Comparison of ENCODE assay signal across 2 cellular contexts in the genomic region with DNA sequence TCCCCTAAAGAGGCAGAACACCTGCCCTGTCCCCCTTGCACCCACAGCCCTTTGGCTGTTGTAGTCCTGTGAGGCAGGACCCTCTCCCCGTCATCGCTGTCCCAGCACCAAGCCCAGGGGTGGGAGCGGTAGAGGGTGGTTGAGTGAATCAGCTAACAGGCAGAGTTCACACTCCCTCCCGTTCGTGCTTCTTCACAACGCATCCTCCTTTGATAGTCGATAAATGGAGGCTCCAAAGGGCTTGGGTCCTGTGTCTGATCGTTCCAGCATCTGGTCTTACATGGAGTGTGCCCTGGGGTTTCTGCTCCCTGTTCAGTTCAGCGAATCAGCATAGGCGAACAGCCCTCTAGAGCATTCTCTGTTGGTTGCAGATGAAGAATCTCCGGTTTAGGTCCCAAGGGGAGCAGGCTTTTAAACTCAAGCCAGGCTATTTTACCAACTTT.
A peak's percentile ranks its signal among the peaks of the same experiment; 100 is the strongest.
TF ChIP-seq lines count a peak whose summit lies in the region.

No MANE protein-coding gene starts in this region.

TF ChIP-seq in K562, 482 proteins besides CTCF, POLR2A, EP300 and RAD21 (continues in another document):
- TF ChIP-seq U2AF1 (optimal IDR thresholded peaks at IDR 0.05; ENCODE audit: low read depth, low read length) (no peak), CREB1 (IDR thresholded peaks at IDR 0.05) (no peak), CREB1 (CRISPR knock-in tag; IDR thresholded peaks at IDR 0.05) (0 out of 2 replicates have a peak, but pooled peaks have one; percentile 16), C11orf30 (IDR thresholded peaks at IDR 0.05; ENCODE audit: low read depth) (peak; percentile 4; the same call in 1 of the 2 replicates), ZNF324 (CRISPR knock-in tag; IDR thresholded peaks at IDR 0.05) (no peak), RFX1 (IDR thresholded peaks at IDR 0.05) (no peak), ZNF707 (CRISPR knock-in tag; conservative IDR thresholded peaks at IDR 0.05) (no peak), U2AF2 (optimal IDR thresholded peaks at IDR 0.05; ENCODE audit: low read depth, low read length) (no peak), POLR2AphosphoS5 (IDR thresholded peaks at IDR 0.05; ENCODE audit: control insufficient read depth, insufficient read depth, low read depth, low read length) (peak; percentile 15; the same call in 1 of the 2 replicates), ZNF76 (CRISPR knock-in tag; IDR thresholded peaks at IDR 0.05; ENCODE audit: borderline replicate concordance) (no peak), PTRF (tag; IDR thresholded peaks at IDR 0.05) (no peak), TAL1 (IDR thresholded peaks at IDR 0.05) (no peak), LCOR (CRISPR knock-in tag; IDR thresholded peaks at IDR 0.05) (no peak), ZNF695 (CRISPR knock-in tag; IDR thresholded peaks at IDR 0.05) (no peak), POLR2B (IDR thresholded peaks at IDR 0.05; ENCODE audit: low read depth, partially characterized antibody) (peak; percentile 43), RBM17 (IDR thresholded peaks at IDR 0.05; ENCODE audit: borderline replicate concordance, low read depth, low read length) (no peak), MBD2 (IDR thresholded peaks at IDR 0.05; ENCODE audit: borderline replicate concordance, low read depth) (no peak), HNRNPK (IDR thresholded peaks at IDR 0.05; ENCODE audit: low read depth, low read length, poor library complexity, severe bottlenecking) (no peak), ZNF79 (CRISPR knock-in tag; IDR thresholded peaks at IDR 0.05; ENCODE audit: low read depth) (no peak), STAT5B (CRISPR knock-in tag; IDR thresholded peaks at IDR 0.05) (no peak), BACH1 (tag; IDR thresholded peaks at IDR 0.05) (no peak)
- TF ChIP-seq, protein P1, sequence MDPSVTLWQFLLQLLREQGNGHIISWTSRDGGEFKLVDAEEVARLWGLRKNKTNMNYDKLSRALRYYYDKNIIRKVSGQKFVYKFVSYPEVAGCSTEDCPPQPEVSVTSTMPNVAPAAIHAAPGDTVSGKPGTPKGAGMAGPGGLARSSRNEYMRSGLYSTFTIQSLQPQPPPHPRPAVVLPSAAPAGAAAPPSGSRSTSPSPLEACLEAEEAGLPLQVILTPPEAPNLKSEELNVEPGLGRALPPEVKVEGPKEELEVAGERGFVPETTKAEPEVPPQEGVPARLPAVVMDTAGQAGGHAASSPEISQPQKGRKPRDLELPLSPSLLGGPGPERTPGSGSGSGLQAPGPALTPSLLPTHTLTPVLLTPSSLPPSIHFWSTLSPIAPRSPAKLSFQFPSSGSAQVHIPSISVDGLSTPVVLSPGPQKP (CRISPR knock-in tag; IDR thresholded peaks at IDR 0.05) = no peak
- TF ChIP-seq, protein P2, sequence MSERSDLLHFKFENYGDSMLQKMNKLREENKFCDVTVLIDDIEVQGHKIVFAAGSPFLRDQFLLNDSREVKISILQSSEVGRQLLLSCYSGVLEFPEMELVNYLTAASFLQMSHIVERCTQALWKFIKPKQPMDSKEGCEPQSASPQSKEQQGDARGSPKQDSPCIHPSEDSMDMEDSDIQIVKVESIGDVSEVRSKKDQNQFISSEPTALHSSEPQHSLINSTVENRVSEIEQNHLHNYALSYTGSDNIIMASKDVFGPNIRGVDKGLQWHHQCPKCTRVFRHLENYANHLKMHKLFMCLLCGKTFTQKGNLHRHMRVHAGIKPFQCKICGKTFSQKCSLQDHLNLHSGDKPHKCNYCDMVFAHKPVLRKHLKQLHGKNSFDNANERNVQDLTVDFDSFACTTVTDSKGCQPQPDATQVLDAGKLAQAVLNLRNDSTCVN (CRISPR knock-in tag; IDR thresholded peaks at IDR 0.05) = no peak
- TF ChIP-seq, protein P3, sequence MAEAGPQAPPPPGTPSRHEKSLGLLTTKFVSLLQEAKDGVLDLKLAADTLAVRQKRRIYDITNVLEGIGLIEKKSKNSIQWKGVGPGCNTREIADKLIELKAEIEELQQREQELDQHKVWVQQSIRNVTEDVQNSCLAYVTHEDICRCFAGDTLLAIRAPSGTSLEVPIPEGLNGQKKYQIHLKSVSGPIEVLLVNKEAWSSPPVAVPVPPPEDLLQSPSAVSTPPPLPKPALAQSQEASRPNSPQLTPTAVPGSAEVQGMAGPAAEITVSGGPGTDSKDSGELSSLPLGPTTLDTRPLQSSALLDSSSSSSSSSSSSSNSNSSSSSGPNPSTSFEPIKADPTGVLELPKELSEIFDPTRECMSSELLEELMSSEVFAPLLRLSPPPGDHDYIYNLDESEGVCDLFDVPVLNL (CRISPR knock-in tag; IDR thresholded peaks at IDR 0.05; ENCODE audit: low read depth) = no peak
- TF ChIP-seq, protein P4, sequence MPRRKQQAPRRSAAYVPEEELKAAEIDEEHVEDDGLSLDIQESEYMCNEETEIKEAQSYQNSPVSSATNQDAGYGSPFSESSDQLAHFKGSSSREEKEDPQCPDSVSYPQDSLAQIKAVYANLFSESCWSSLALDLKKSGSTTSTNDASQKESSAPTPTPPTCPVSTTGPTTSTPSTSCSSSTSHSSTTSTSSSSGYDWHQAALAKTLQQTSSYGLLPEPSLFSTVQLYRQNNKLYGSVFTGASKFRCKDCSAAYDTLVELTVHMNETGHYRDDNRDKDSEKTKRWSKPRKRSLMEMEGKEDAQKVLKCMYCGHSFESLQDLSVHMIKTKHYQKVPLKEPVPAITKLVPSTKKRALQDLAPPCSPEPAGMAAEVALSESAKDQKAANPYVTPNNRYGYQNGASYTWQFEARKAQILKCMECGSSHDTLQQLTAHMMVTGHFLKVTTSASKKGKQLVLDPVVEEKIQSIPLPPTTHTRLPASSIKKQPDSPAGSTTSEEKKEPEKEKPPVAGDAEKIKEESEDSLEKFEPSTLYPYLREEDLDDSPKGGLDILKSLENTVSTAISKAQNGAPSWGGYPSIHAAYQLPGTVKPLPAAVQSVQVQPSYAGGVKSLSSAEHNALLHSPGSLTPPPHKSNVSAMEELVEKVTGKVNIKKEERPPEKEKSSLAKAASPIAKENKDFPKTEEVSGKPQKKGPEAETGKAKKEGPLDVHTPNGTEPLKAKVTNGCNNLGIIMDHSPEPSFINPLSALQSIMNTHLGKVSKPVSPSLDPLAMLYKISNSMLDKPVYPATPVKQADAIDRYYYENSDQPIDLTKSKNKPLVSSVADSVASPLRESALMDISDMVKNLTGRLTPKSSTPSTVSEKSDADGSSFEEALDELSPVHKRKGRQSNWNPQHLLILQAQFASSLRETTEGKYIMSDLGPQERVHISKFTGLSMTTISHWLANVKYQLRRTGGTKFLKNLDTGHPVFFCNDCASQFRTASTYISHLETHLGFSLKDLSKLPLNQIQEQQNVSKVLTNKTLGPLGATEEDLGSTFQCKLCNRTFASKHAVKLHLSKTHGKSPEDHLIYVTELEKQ (CRISPR knock-in tag; IDR thresholded peaks at IDR 0.05) = no peak
- TF ChIP-seq, protein P5, sequence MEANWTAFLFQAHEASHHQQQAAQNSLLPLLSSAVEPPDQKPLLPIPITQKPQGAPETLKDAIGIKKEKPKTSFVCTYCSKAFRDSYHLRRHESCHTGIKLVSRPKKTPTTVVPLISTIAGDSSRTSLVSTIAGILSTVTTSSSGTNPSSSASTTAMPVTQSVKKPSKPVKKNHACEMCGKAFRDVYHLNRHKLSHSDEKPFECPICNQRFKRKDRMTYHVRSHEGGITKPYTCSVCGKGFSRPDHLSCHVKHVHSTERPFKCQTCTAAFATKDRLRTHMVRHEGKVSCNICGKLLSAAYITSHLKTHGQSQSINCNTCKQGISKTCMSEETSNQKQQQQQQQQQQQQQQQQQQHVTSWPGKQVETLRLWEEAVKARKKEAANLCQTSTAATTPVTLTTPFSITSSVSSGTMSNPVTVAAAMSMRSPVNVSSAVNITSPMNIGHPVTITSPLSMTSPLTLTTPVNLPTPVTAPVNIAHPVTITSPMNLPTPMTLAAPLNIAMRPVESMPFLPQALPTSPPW (CRISPR knock-in tag; IDR thresholded peaks at IDR 0.05) = no peak

TF ChIP-seq in liver, 16 proteins besides CTCF, POLR2A, EP300 and RAD21:
- TF ChIP-seq NR2F2 (IDR thresholded peaks at IDR 0.05) (no peak), FOXA1 (IDR thresholded peaks at IDR 0.05) (no peak), FOXA2 (IDR thresholded peaks at IDR 0.05) (no peak), RXRA (IDR thresholded peaks at IDR 0.05) (no peak), HNF4G (IDR thresholded peaks at IDR 0.05) (no peak), JUND (IDR thresholded peaks at IDR 0.05) (no peak), EGR1 (IDR thresholded peaks at IDR 0.05; ENCODE audit: low read depth in 2 of 2) (no peak), YY1 (IDR thresholded peaks at IDR 0.05) (no peak), GABPA (IDR thresholded peaks at IDR 0.05 in 1 of 2, conservative IDR thresholded peaks at IDR 0.05 in 1 of 2) (no peak), HNF4A (conservative IDR thresholded peaks at IDR 0.05) (no peak), SP1 (IDR thresholded peaks at IDR 0.05) (no peak)
- TF ChIP-seq, protein P6, sequence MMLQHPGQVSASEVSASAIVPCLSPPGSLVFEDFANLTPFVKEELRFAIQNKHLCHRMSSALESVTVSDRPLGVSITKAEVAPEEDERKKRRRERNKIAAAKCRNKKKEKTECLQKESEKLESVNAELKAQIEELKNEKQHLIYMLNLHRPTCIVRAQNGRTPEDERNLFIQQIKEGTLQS (IDR thresholded peaks at IDR 0.05) = no peak
- TF ChIP-seq, protein P7, sequence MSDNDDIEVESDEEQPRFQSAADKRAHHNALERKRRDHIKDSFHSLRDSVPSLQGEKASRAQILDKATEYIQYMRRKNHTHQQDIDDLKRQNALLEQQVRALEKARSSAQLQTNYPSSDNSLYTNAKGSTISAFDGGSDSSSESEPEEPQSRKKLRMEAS (IDR thresholded peaks at IDR 0.05) = no peak
- TF ChIP-seq, protein P8, sequence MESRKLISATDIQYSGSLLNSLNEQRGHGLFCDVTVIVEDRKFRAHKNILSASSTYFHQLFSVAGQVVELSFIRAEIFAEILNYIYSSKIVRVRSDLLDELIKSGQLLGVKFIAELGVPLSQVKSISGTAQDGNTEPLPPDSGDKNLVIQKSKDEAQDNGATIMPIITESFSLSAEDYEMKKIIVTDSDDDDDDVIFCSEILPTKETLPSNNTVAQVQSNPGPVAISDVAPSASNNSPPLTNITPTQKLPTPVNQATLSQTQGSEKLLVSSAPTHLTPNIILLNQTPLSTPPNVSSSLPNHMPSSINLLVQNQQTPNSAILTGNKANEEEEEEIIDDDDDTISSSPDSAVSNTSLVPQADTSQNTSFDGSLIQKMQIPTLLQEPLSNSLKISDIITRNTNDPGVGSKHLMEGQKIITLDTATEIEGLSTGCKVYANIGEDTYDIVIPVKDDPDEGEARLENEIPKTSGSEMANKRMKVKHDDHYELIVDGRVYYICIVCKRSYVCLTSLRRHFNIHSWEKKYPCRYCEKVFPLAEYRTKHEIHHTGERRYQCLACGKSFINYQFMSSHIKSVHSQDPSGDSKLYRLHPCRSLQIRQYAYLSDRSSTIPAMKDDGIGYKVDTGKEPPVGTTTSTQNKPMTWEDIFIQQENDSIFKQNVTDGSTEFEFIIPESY (IDR thresholded peaks at IDR 0.05) = no peak
- TF ChIP-seq, protein P9, sequence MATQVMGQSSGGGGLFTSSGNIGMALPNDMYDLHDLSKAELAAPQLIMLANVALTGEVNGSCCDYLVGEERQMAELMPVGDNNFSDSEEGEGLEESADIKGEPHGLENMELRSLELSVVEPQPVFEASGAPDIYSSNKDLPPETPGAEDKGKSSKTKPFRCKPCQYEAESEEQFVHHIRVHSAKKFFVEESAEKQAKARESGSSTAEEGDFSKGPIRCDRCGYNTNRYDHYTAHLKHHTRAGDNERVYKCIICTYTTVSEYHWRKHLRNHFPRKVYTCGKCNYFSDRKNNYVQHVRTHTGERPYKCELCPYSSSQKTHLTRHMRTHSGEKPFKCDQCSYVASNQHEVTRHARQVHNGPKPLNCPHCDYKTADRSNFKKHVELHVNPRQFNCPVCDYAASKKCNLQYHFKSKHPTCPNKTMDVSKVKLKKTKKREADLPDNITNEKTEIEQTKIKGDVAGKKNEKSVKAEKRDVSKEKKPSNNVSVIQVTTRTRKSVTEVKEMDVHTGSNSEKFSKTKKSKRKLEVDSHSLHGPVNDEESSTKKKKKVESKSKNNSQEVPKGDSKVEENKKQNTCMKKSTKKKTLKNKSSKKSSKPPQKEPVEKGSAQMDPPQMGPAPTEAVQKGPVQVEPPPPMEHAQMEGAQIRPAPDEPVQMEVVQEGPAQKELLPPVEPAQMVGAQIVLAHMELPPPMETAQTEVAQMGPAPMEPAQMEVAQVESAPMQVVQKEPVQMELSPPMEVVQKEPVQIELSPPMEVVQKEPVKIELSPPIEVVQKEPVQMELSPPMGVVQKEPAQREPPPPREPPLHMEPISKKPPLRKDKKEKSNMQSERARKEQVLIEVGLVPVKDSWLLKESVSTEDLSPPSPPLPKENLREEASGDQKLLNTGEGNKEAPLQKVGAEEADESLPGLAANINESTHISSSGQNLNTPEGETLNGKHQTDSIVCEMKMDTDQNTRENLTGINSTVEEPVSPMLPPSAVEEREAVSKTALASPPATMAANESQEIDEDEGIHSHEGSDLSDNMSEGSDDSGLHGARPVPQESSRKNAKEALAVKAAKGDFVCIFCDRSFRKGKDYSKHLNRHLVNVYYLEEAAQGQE (IDR thresholded peaks at IDR 0.05) = no peak
TF ChIP-seq in liver: peak in this region for 0.
